Comparison of ENCODE assay signal across 13 cellular contexts in genomic region chr3:55899887-55900286, GRCh38.
A peak's percentile ranks its signal among the peaks of the same experiment; 100 is the strongest.
DNase-seq lines count a peak whose midpoint lies in the region; ATAC-seq and TF ChIP-seq lines count a peak whose summit lies in the region.
"Had no signal": no experiment of that assay in that cellular context is flagged by ENCODE, and none has a peak within 500 bp of the region (broad histone marks: within the 10 kb centered on the region; RNA-seq: fewer than 3 reads in every experiment).

No MANE protein-coding gene starts in this region.

- no TSS peak for BruUV-seq in Calu3 (replicated peaks; lab: Mats Ljungman, UMichigan)

- H3K4me1 Mint-ChIP-seq in Calu3 (ENCODE audit: low read depth, unreplicated experiment) = no peaks in the 10 kb centered on the region
- no peaks in the 10 kb centered on the region for H3K4me1 Mint-ChIP-seq in activated T-cell treated with anti-CD3 and anti-CD28 coated beads, Interleukin-2, amount 50 U/mL, for 24 hours (ENCODE audit: low read depth)
- H3K4me1 Mint-ChIP-seq: CD4-positive, alpha-beta memory T cell had no signal

- H3K27ac Mint-ChIP-seq in Calu3 (ENCODE audit: unreplicated experiment) = no peak overlapping the region
- no peak overlapping the region for H3K27ac Mint-ChIP-seq in activated T-cell treated with anti-CD3 and anti-CD28 coated beads, Interleukin-2, amount 50 U/mL, for 24 hours
- H3K27ac Mint-ChIP-seq: CD4-positive, alpha-beta memory T cell; T-helper 1 cell treated with Interleukin-12 subunit alpha and Interleukin-12 subunit beta and Interleukin-4 antibody, amounts not matched to agents 30 μg/mL and 1 μg/mL, for 36 hours had no signal

- intact Hi-C loops in Calu3 (cut with micrococcal nuclease; ENCODE audit: unreplicated experiment) = loop anchor here (5.0 to 10.0 kb wide), 4 partner anchors 352 to 1473 kb away; partner anchors contain the start of gene WNT5A
- intact Hi-C loops in lower lobe of right lung (cut with DNase I) = no loop called here
- intact Hi-C loops in head of caudate nucleus (cut with DNase I) = no loop called here

- CTCF ChIA-PET in Calu3 (lab: Charles Lee) = no interaction called here

- no peak overlapping the region for H3K27ac ChIP-seq in lower lobe of right lung

- no peaks in the 10 kb centered on the region for H3K27me3 ChIP-seq in lower lobe of right lung (ENCODE audit: low read depth)

- H3K4me3 ChIP-seq in LNCaP clone FGC (ENCODE audit: low read depth, low read length) = no peak overlapping the region
- H3K4me3 ChIP-seq in lower lobe of right lung = no peak overlapping the region

- no peaks in the 10 kb centered on the region for H3K9me3 Mint-ChIP-seq in Calu3 (ENCODE audit: low read depth, unreplicated experiment)
- H3K9me3 Mint-ChIP-seq in activated T-cell treated with anti-CD3 and anti-CD28 coated beads, Interleukin-2, amount 50 U/mL, for 24 hours = no peaks in the 10 kb centered on the region
- H3K9me3 Mint-ChIP-seq: T-helper 1 cell treated with Interleukin-12 subunit alpha and Interleukin-12 subunit beta and Interleukin-4 antibody, amounts not matched to agents 30 μg/mL and 1 μg/mL, for 36 hours had no signal

- no peaks in the 10 kb centered on the region for H3K36me3 Mint-ChIP-seq in Calu3 (ENCODE audit: insufficient read depth, unreplicated experiment)
- no peaks in the 10 kb centered on the region for H3K36me3 Mint-ChIP-seq in activated T-cell treated with anti-CD3 and anti-CD28 coated beads, Interleukin-2, amount 50 U/mL, for 24 hours (ENCODE audit: low read depth)
- H3K36me3 Mint-ChIP-seq: CD4-positive, alpha-beta memory T cell had no signal

- peak in 1 of 2 donors; percentile 34 for ATAC-seq in lower lobe of right lung

- H3K4me3 Mint-ChIP-seq in Calu3 (ENCODE audit: low read depth, unreplicated experiment) = no peak overlapping the region
- no peak overlapping the region for H3K4me3 Mint-ChIP-seq in activated T-cell treated with anti-CD3 and anti-CD28 coated beads, Interleukin-2, amount 50 U/mL, for 24 hours
- H3K4me3 Mint-ChIP-seq: CD4-positive, alpha-beta memory T cell; T-helper 1 cell treated with Interleukin-12 subunit alpha and Interleukin-12 subunit beta and Interleukin-4 antibody, amounts not matched to agents 30 μg/mL and 1 μg/mL, for 36 hours had no signal

- H3K36me3 ChIP-seq in lower lobe of right lung = no peaks in the 10 kb centered on the region

- H3K9me3 ChIP-seq in lower lobe of right lung = no peaks in the 10 kb centered on the region

- no peaks in the 10 kb centered on the region for H3K27me3 Mint-ChIP-seq in Calu3 (ENCODE audit: unreplicated experiment)
- H3K27me3 Mint-ChIP-seq in activated T-cell treated with anti-CD3 and anti-CD28 coated beads, Interleukin-2, amount 50 U/mL, for 24 hours = no peaks in the 10 kb centered on the region
- H3K27me3 Mint-ChIP-seq: CD4-positive, alpha-beta memory T cell had no signal

- H3K4me1 ChIP-seq in lower lobe of right lung = peaks cover 6% of the 10 kb centered on the region

- in situ Hi-C loops in T47D (cut with HindIII; ENCODE audit: low pct_unique_long_range_greater_than_20kb, low sequenced_read_pairs) = no loop called here

- TF ChIP-seq CTCF in Calu3 (IDR thresholded peaks at IDR 0.05; ENCODE audit: unreplicated experiment) (no peak), LNCaP clone FGC (IDR thresholded peaks at IDR 0.05; ENCODE audit: control insufficient read depth, extremely low read depth, insufficient read depth) (peak; percentile 72), lower lobe of right lung (IDR thresholded peaks at IDR 0.05) (peak; percentile 21)

- DNase-seq in Calu3 (peak; percentile 28), LNCaP clone FGC (ENCODE audit: low read depth) (peak; percentile 6), T47D (ENCODE audit: low read depth in 1 of 2, low spot score in 1 of 2) (peak; percentile 18 to 49), lower lobe of right lung (no peak), head of caudate nucleus (no peak), DMS 273 (lab: John Stamatoyannopoulos, UW; ENCODE audit: unreplicated experiment) (no peak)
- no peak for DNase-seq in stimulated activated naive CD4-positive, alpha-beta T cell (lab: John Stamatoyannopoulos, UW)
- no peak for DNase-seq in activated T-cell treated with anti-CD3 and anti-CD28 coated beads, Interleukin-2, amount 50 U/mL, for 24 hours
- DNase-seq: activated CD8-positive, alpha-beta memory T cell treated with anti-CD3 and anti-CD28 coated beads, Interleukin-2, amount 50 U/mL, for 4 hours; CD4-positive, alpha-beta memory T cell; NCI-H1092; NCI-H524 treated with DMSO at 0.1 percent for 48 hours had no signal

Comparison
In these comparisons a context has a peak if more than half of its experiments do, and no peak if none do; other contexts are left out.
1. DNase-seq: peak in Calu3 (single experiment), LNCaP clone FGC (single experiment) and T47D (2 of 2); none in lower lobe of right lung (single experiment), stimulated activated naive CD4-positive, alpha-beta T cell (0 of 6), head of caudate nucleus (0 of 42), activated T-cell treated with anti-CD3 and anti-CD28 coated beads, Interleukin-2, amount 50 U/mL, for 24 hours (single experiment) and DMS 273 (single experiment).